8 cellular contexts compared by ENCODE assay signal in genomic region chr1:117606608-117607261, GRCh38. TPM values are rescaled to one million over a fixed set of nuclear protein-coding genes. Genes with fewer than 3 reads are reported as not detected.
DNase-seq lines count a peak whose midpoint lies in the region; ATAC-seq and TF ChIP-seq lines count a peak whose summit lies in the region.

No MANE protein-coding gene starts in this region.

- 1% methylated on average over 45 of the region's 45 CpGs for WGBS in mesenchymal stem cell

- H3K18ac ChIP-seq in mesenchymal stem cell (ENCODE audit: low read depth in 1 of 2, low read length in 2 of 2): peak overlapping the region; percentile 65 to 78

- TF ChIP-seq CTCF in DOHH2 (IDR thresholded peaks at IDR 0.05; ENCODE audit: low read depth, low read length, poor library complexity, severe bottlenecking) (no peak), dorsolateral prefrontal cortex (IDR thresholded peaks at IDR 0.05 in 54 of 56, conservative IDR thresholded peaks at IDR 0.05 in 2 of 56; ENCODE audit: low read depth in 1 of 56, partially characterized antibody in 56 of 56) (no peak)

- H3K4me2 ChIP-seq in DOHH2 (ENCODE audit: low read length): peak overlapping the region; percentile 71
- H3K4me2 ChIP-seq in mesenchymal stem cell (ENCODE audit: low read length, poor library complexity, severe bottlenecking): peak overlapping the region; percentile 95

- peak overlapping the region; percentile 23 to 65 for H3K23ac ChIP-seq in mesenchymal stem cell (ENCODE audit: low read length in 2 of 2)

- no peak overlapping the region for H2BK5ac ChIP-seq in mesenchymal stem cell (ENCODE audit: low read depth, low read length, poor library complexity, severe bottlenecking)

- H3K79me2 ChIP-seq in DOHH2 (ENCODE audit: control insufficient read depth, low read length): no peaks in the 10 kb centered on the region

- no peaks in the 10 kb centered on the region for H3F3A ChIP-seq in DOHH2 (ENCODE audit: control insufficient read depth, insufficient read depth)

- no peaks in the 10 kb centered on the region for H3K79me1 ChIP-seq in mesenchymal stem cell (replicated peaks; ENCODE audit: low read length, poor library complexity, severe bottlenecking)

- ATAC-seq in HG03342 (IDR thresholded peaks at IDR 0.05; ENCODE audit: unreplicated experiment): peak; percentile 23

- H2AFZ ChIP-seq in mesenchymal stem cell (ENCODE audit: low read depth, low read length): peak overlapping the region; percentile 79

- peak overlapping the region; percentile 41 for H2BK15ac ChIP-seq in mesenchymal stem cell (ENCODE audit: low read depth, poor library complexity, severe bottlenecking)

- no peaks in the 10 kb centered on the region for H3K36me3 ChIP-seq in DOHH2 (ENCODE audit: control insufficient read depth, low read length)
- no peaks in the 10 kb centered on the region for H3K36me3 ChIP-seq in mesenchymal stem cell (ENCODE audit: control insufficient read depth in 1 of 2, insufficient read depth in 2 of 2, low read depth in 1 of 2, low read length in 2 of 2)

- H3K14ac ChIP-seq in mesenchymal stem cell (ENCODE audit: low read length in 2 of 2): peak overlapping the region in 1 of 2 experiments; percentile 53

- H2BK120ac ChIP-seq in mesenchymal stem cell (ENCODE audit: low read depth, low read length): no peak overlapping the region

- H3K9ac ChIP-seq in mesenchymal stem cell (ENCODE audit: low read length): peak overlapping the region; percentile 53

- peak; percentile 54 for DNase-seq in activated CD4-positive, alpha-beta T cell treated with anti-CD3 and anti-CD28 coated beads for 48 hours
- DNase-seq in dorsolateral prefrontal cortex: peak in 1 of 10 donors; percentile 43
- peak; percentile 70 for DNase-seq in mesenchymal stem cell
- peak; percentile 10 to 24 for DNase-seq in stimulated activated CD8-positive, alpha-beta memory T cell treated with anti-CD3 and anti-CD28 coated beads, Interleukin-2, amount 100 ng/mL, for 1 hour (ENCODE audit: low read depth in 2 of 2)
- DNase-seq in G401 (ENCODE audit: low spot score): no peak
- DNase-seq in HK-2 (ENCODE audit: unreplicated experiment): no peak

- peaks cover 24% of the 10 kb centered on the region for H3K4me1 ChIP-seq in DOHH2 (ENCODE audit: control insufficient read depth, low read length)
- H3K4me1 ChIP-seq in mesenchymal stem cell (ENCODE audit: control insufficient read depth, insufficient read depth, low read depth, low read length): peaks cover 16% of the 10 kb centered on the region

- H3K27me3 ChIP-seq in DOHH2 (ENCODE audit: control insufficient read depth, low read length) (peaks cover 60% of the 10 kb centered on the region), dorsolateral prefrontal cortex (no peaks in the 10 kb centered on the region), mesenchymal stem cell (ENCODE audit: control insufficient read depth in 1 of 2, insufficient read depth in 1 of 2, low read length in 2 of 2) (peaks cover 32 to 40% of the 10 kb centered on the region in 2 experiments)

- no peak overlapping the region for H2AK5ac ChIP-seq in mesenchymal stem cell (ENCODE audit: low read length, severe bottlenecking)

- H3K9me3 ChIP-seq in DOHH2 (ENCODE audit: control insufficient read depth, insufficient read depth, low read length) (no peaks in the 10 kb centered on the region), mesenchymal stem cell (ENCODE audit: control insufficient read depth, low read length) (no peaks in the 10 kb centered on the region)

- H4K91ac ChIP-seq in mesenchymal stem cell (ENCODE audit: low read length): no peak overlapping the region

- in situ Hi-C loops in G401 (cut with HindIII; ENCODE audit: low sequenced_read_pairs): no loop called here

- no peak overlapping the region for H3K4ac ChIP-seq in mesenchymal stem cell (ENCODE audit: low read depth in 1 of 2, low read length in 2 of 2)

- peak overlapping the region; percentile 95 for H3K4me3 ChIP-seq in DOHH2 (ENCODE audit: low read length)
- peak overlapping the region; percentile 48 to 92 (median 78) for H3K4me3 ChIP-seq in dorsolateral prefrontal cortex
- peak overlapping the region; percentile 64 to 86 for H3K4me3 ChIP-seq in mesenchymal stem cell (ENCODE audit: insufficient read depth in 1 of 2, low read depth in 1 of 2, low read length in 2 of 2)

- H2BK12ac ChIP-seq in mesenchymal stem cell (ENCODE audit: low read length in 2 of 2): peak overlapping the region; percentile 15 to 67

- no peaks in the 10 kb centered on the region for H3K9me2 ChIP-seq in DOHH2 (replicated peaks; ENCODE audit: control insufficient read depth, low read length)

- H4K8ac ChIP-seq in mesenchymal stem cell (ENCODE audit: low read length): peak overlapping the region; percentile 31

- H3K27ac ChIP-seq in DOHH2 (ENCODE audit: low read depth, low read length) (no peak overlapping the region), dorsolateral prefrontal cortex (peak overlapping the region in 7 of 59 donors; percentile 3 to 86 (median 62)), mesenchymal stem cell (ENCODE audit: low read length, poor library complexity, severe bottlenecking) (no peak overlapping the region)

- H4K20me1 ChIP-seq in DOHH2 (ENCODE audit: control insufficient read depth, insufficient read depth, low read depth, low read length): no peaks in the 10 kb centered on the region

- intact Hi-C loops in dorsolateral prefrontal cortex (cut with DNase I): loop anchor here (5.0 to 10.0 kb wide), 3 partner anchors 151 to 242 kb away; partner anchors contain the start of gene MAN1A2 (in 2 of the 2)

RNA-seq across cellular contexts. Expression of gene TENT5C, which starts 0.9 kb away (rescaled TPM):
- total RNA-seq in dorsolateral prefrontal cortex: 1 to 10 TPM in 68 of 120 experiments, under 1 TPM in 52; 0.36 to 7.0 (median 1.1) TPM
- 1.3 TPM for polyA plus RNA-seq in mesenchymal stem cell (2013, experiment 1 of 2)
- 1.3 TPM for polyA plus RNA-seq in mesenchymal stem cell (2013, experiment 2 of 2)
- total RNA-seq in G401 (2014; rRNA removed; shearing (Covaris generic)): 0.25 and 0.85 TPM in 2 replicates

Comparison
In these comparisons a context has a peak if more than half of its experiments do, and no peak if none do; other contexts are left out.
1. DNase-seq: peak in activated CD4-positive, alpha-beta T cell treated with anti-CD3 and anti-CD28 coated beads for 48 hours (single experiment), mesenchymal stem cell (single experiment) and stimulated activated CD8-positive, alpha-beta memory T cell treated with anti-CD3 and anti-CD28 coated beads, Interleukin-2, amount 100 ng/mL, for 1 hour (2 of 2); none in G401 (single experiment) and HK-2 (single experiment).
2. Peak in every context shown above with its lines, with median percentiles within 50 percentile points of each other: H3K4me3 ChIP-seq.